In the genomic region with DNA sequence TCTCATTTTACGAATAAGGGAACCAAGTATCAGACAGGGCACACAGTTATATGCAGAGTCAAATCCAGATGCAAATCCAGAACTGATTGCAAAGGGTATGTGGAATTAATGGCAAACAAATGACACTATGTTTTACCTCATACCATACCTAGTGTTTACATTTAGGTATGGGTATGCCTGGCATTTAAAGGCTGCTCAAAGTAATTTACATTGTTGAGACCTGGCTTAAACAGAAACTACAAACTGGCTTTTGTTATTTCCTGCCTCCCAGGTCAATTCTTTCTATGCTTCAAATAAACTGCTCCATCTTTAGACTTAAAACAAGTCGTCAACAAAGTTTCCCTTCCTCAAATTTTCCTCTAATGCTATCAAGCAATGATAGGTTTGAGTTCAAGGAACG, we compare ENCODE assay signal across 11 cellular contexts. TPM values are rescaled to one million over a fixed set of nuclear protein-coding genes. Genes with fewer than 3 reads are reported as not detected.
DNase-seq lines count a peak whose midpoint lies in the region; ATAC-seq and TF ChIP-seq lines count a peak whose summit lies in the region.
"Had no signal": no experiment of that assay in that cellular context is flagged by ENCODE, and none has a peak within 500 bp of the region (broad histone marks: within the 10 kb centered on the region; RNA-seq: fewer than 3 reads in every experiment).

No MANE protein-coding gene starts in this region.

- intact Hi-C loops in activated T-helper 1 cell treated with anti-CD3 and anti-CD28 coated beads, Interleukin-12 subunit alpha, Interleukin-12 subunit beta, Interleukin-2, Interleukin-4 antibody, amounts not matched to agents 30 ng/mL and 10 ng/mL and 1 ng/mL, durations not matched to agents 14 hours and 24 hours and 36 hours (cut with micrococcal nuclease), result loop anchor here (5.0 kb wide), 1 partner anchor 48 kb away; no protein-coding TSS in a partner anchor

- H3K27me3 ChIP-seq in neural progenitor cell, result no peaks in the 10 kb centered on the region

- H3K36me3 ChIP-seq in neural progenitor cell, result peaks cover 7% of the 10 kb centered on the region

- H2AFZ ChIP-seq in neural progenitor cell (replicated peaks), result no peak overlapping the region

- H3F3A ChIP-seq in neural progenitor cell (ENCODE audit: low read depth), result no peaks in the 10 kb centered on the region

- no peaks in the 10 kb centered on the region for H3K9me3 ChIP-seq in neural progenitor cell (ENCODE audit: low read depth)

- H4K20me1 ChIP-seq in neural progenitor cell (ENCODE audit: low read depth), result peaks cover 38% of the 10 kb centered on the region

- no peak overlapping the region for H3K4me2 ChIP-seq in neural progenitor cell

- H3K79me2 ChIP-seq in neural progenitor cell (ENCODE audit: low read depth), result peaks cover 98% of the 10 kb centered on the region

- no peak for TF ChIP-seq CTCF in HFFc6 (IDR thresholded peaks at IDR 0.05)
- TF ChIP-seq CTCF in neural progenitor cell (IDR thresholded peaks at IDR 0.05), result no peak

- H3K4me1 ChIP-seq in neural progenitor cell, result peaks cover 20% of the 10 kb centered on the region

- no peaks in the 10 kb centered on the region for H3K9me3 Mint-ChIP-seq in activated T-cell treated with anti-CD3 and anti-CD28 coated beads, Interleukin-2, amount 50 U/mL, for 24 hours
- H3K9me3 Mint-ChIP-seq in activated T-cell treated with anti-CD3 and anti-CD28 coated beads, Interleukin-2, amount 50 U/mL, for 4 hours, result no peaks in the 10 kb centered on the region
- H3K9me3 Mint-ChIP-seq in HFFc6, result no peaks in the 10 kb centered on the region
- no peaks in the 10 kb centered on the region for H3K9me3 Mint-ChIP-seq in activated T-helper 1 cell treated with anti-CD3 and anti-CD28 coated beads, Interleukin-12 subunit alpha, Interleukin-12 subunit beta, Interleukin-2, Interleukin-4 antibody, amounts not matched to agents 30 ng/mL and 10 ng/mL and 1 ng/mL, durations not matched to agents 14 hours and 24 hours and 36 hours
- no peaks in the 10 kb centered on the region for H3K9me3 Mint-ChIP-seq in neural progenitor cell

- no peak for DNase-seq in activated T-cell treated with anti-CD3 and anti-CD28 coated beads, Interleukin-2, amount 50 U/mL, for 24 hours
- DNase-seq in activated T-cell treated with anti-CD3 and anti-CD28 coated beads, Interleukin-2, amount 50 U/mL, for 4 hours, result no peak
- DNase-seq in HFFc6 (no peak), neural progenitor cell (ENCODE audit: low spot score) (no peak), superior temporal gyrus (ENCODE audit: extremely low spot score) (no peak)
- DNase-seq in activated T-helper 1 cell treated with anti-CD3 and anti-CD28 coated beads, Interleukin-12 subunit alpha, Interleukin-12 subunit beta, Interleukin-2, Interleukin-4 antibody, amounts not matched to agents 30 ng/mL and 10 ng/mL and 1 ng/mL, durations not matched to agents 14 hours and 24 hours and 36 hours (ENCODE audit: low spot score), result no peak
- DNase-seq: H7, mammary epithelial cell had no signal

- no peak for ATAC-seq in activated T-cell treated with anti-CD3 and anti-CD28 coated beads, Interleukin-2, amount 50 U/mL, for 4 hours
- ATAC-seq in HG02970 (IDR thresholded peaks at IDR 0.05; ENCODE audit: low FRiP score, unreplicated experiment) (no peak), HG02981 (IDR thresholded peaks at IDR 0.05; ENCODE audit: unreplicated experiment) (no peak)

- H3K27ac Mint-ChIP-seq in activated T-cell treated with anti-CD3 and anti-CD28 coated beads, Interleukin-2, amount 50 U/mL, for 24 hours, result peak overlapping the region; percentile 66
- 0 out of 2 replicates have a peak overlapping the region, but pooled peaks have one; percentile 16 for H3K27ac Mint-ChIP-seq in HFFc6
- H3K27ac Mint-ChIP-seq in activated T-helper 1 cell treated with anti-CD3 and anti-CD28 coated beads, Interleukin-12 subunit alpha, Interleukin-12 subunit beta, Interleukin-2, Interleukin-4 antibody, amounts not matched to agents 30 ng/mL and 10 ng/mL and 1 ng/mL, durations not matched to agents 14 hours and 24 hours and 36 hours, result peak overlapping the region; percentile 67
- H3K27ac Mint-ChIP-seq in neural progenitor cell, result no peak overlapping the region

- peaks cover 47% of the 10 kb centered on the region for H3K36me3 Mint-ChIP-seq in activated T-cell treated with anti-CD3 and anti-CD28 coated beads, Interleukin-2, amount 50 U/mL, for 24 hours (ENCODE audit: low read depth)
- peaks cover 7% of the 10 kb centered on the region for H3K36me3 Mint-ChIP-seq in activated T-cell treated with anti-CD3 and anti-CD28 coated beads, Interleukin-2, amount 50 U/mL, for 4 hours (ENCODE audit: insufficient read depth)
- peaks cover 5% of the 10 kb centered on the region; the same call in 1 of the 2 replicates for H3K36me3 Mint-ChIP-seq in HFFc6 (ENCODE audit: low read depth)
- peaks cover 7% of the 10 kb centered on the region for H3K36me3 Mint-ChIP-seq in activated T-helper 1 cell treated with anti-CD3 and anti-CD28 coated beads, Interleukin-12 subunit alpha, Interleukin-12 subunit beta, Interleukin-2, Interleukin-4 antibody, amounts not matched to agents 30 ng/mL and 10 ng/mL and 1 ng/mL, durations not matched to agents 14 hours and 24 hours and 36 hours (ENCODE audit: low read depth)
- H3K36me3 Mint-ChIP-seq in neural progenitor cell, result peaks cover 5% of the 10 kb centered on the region

- H3K4me3 Mint-ChIP-seq in activated T-cell treated with anti-CD3 and anti-CD28 coated beads, Interleukin-2, amount 50 U/mL, for 24 hours, result no peak overlapping the region
- H3K4me3 Mint-ChIP-seq in activated T-cell treated with anti-CD3 and anti-CD28 coated beads, Interleukin-2, amount 50 U/mL, for 4 hours, result no peak overlapping the region
- H3K4me3 Mint-ChIP-seq in HFFc6 (no peak overlapping the region), neural progenitor cell (no peak overlapping the region)
- H3K4me3 Mint-ChIP-seq in activated T-helper 1 cell treated with anti-CD3 and anti-CD28 coated beads, Interleukin-12 subunit alpha, Interleukin-12 subunit beta, Interleukin-2, Interleukin-4 antibody, amounts not matched to agents 30 ng/mL and 10 ng/mL and 1 ng/mL, durations not matched to agents 14 hours and 24 hours and 36 hours, result no peak overlapping the region

- H3K4me3 ChIP-seq in neural progenitor cell, result no peak overlapping the region

- peaks cover 27% of the 10 kb centered on the region for H3K4me1 Mint-ChIP-seq in activated T-cell treated with anti-CD3 and anti-CD28 coated beads, Interleukin-2, amount 50 U/mL, for 24 hours (ENCODE audit: low read depth)
- H3K4me1 Mint-ChIP-seq in activated T-cell treated with anti-CD3 and anti-CD28 coated beads, Interleukin-2, amount 50 U/mL, for 4 hours (ENCODE audit: low read depth), result peaks cover 31% of the 10 kb centered on the region
- H3K4me1 Mint-ChIP-seq in HFFc6 (ENCODE audit: low read depth) (peaks cover 32% of the 10 kb centered on the region), neural progenitor cell (peaks cover 14% of the 10 kb centered on the region)
- peaks cover 29% of the 10 kb centered on the region for H3K4me1 Mint-ChIP-seq in activated T-helper 1 cell treated with anti-CD3 and anti-CD28 coated beads, Interleukin-12 subunit alpha, Interleukin-12 subunit beta, Interleukin-2, Interleukin-4 antibody, amounts not matched to agents 30 ng/mL and 10 ng/mL and 1 ng/mL, durations not matched to agents 14 hours and 24 hours and 36 hours (ENCODE audit: low read depth)

- no peaks in the 10 kb centered on the region for H3K27me3 Mint-ChIP-seq in activated T-cell treated with anti-CD3 and anti-CD28 coated beads, Interleukin-2, amount 50 U/mL, for 24 hours
- no peaks in the 10 kb centered on the region for H3K27me3 Mint-ChIP-seq in activated T-cell treated with anti-CD3 and anti-CD28 coated beads, Interleukin-2, amount 50 U/mL, for 4 hours (ENCODE audit: low read depth)
- no peaks in the 10 kb centered on the region for H3K27me3 Mint-ChIP-seq in HFFc6 (ENCODE audit: insufficient read depth)
- H3K27me3 Mint-ChIP-seq in activated T-helper 1 cell treated with anti-CD3 and anti-CD28 coated beads, Interleukin-12 subunit alpha, Interleukin-12 subunit beta, Interleukin-2, Interleukin-4 antibody, amounts not matched to agents 30 ng/mL and 10 ng/mL and 1 ng/mL, durations not matched to agents 14 hours and 24 hours and 36 hours (ENCODE audit: insufficient read depth), result no peaks in the 10 kb centered on the region
- H3K27me3 Mint-ChIP-seq in neural progenitor cell (ENCODE audit: insufficient read depth, low read depth), result no peaks in the 10 kb centered on the region
- H3K27me3 Mint-ChIP-seq: progenitor cell of endocrine pancreas had no signal

- peak overlapping the region; percentile 56 for H3K27ac ChIP-seq in neural progenitor cell

- no peak overlapping the region for H3K9ac ChIP-seq in neural progenitor cell

RNA-seq across cellular contexts. Expression of a gene that starts 33.7 kb away (rescaled TPM):
- total RNA-seq in activated T-cell treated with anti-CD3 and anti-CD28 coated beads, Interleukin-2, amount 50 U/mL, for 4 hours, result 10 to 100 TPM; 65.7 to 66.2 (median 66.1) TPM
- total RNA-seq in HFFc6 (2021; fragmentation: NEBNext Ultra II Directional; extraction: Animal tissue kit (Norgen Biotek cat#: 25700)), result 10 to 100 TPM; 51.7 to 61.0 (median 56.4) TPM
- 68.6 and 72.4 TPM in 2 replicates for total RNA-seq in activated T-helper 1 cell treated with anti-CD3 and anti-CD28 coated beads, Interleukin-12 subunit alpha, Interleukin-12 subunit beta, Interleukin-2, Interleukin-4 antibody, amounts not matched to agents 30 ng/mL and 10 ng/mL and 1 ng/mL, durations not matched to agents 14 hours and 24 hours and 36 hours
- total RNA-seq in neural progenitor cell (ENCODE audit: low replicate concordance), result 61.9 and 67.3 TPM in 2 replicates
